Comparison of ENCODE assay signal across 9 cellular contexts in the genomic region with DNA sequence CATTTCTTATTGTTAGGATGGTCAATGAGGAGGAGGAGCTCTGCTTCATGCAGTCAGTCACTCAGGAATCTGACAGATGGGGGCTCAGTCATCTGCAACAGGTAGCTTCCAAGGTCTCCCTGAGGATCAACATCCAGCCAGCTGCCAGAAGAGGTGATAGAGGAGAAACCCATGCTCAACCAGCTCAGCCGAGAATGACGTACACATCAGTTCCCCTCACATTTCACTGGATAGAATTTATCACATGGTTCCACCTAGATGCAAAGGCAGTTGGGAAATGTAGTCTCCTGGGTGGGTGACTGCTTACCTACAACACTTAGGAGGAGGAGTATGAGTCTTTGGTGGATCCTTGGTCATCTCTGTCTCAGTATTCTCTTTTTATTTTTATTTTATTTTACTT.
DNase-seq lines count a peak whose midpoint lies in the region; ATAC-seq and TF ChIP-seq lines count a peak whose summit lies in the region.
"Had no signal": no experiment of that assay in that cellular context is flagged by ENCODE, and none has a peak within 500 bp of the region (broad histone marks: within the 10 kb centered on the region; RNA-seq: fewer than 3 reads in every experiment).

No MANE protein-coding gene starts in this region.

- TF ChIP-seq CTCF in brain microvascular endothelial cell (IDR thresholded peaks at IDR 0.05; ENCODE audit: low read depth, low read length, missing control alignments), result no peak
- no peak for TF ChIP-seq CTCF in osteoblast (IDR thresholded peaks at IDR 0.05; ENCODE audit: extremely low read depth, low read depth, low read length)

- H3K79me2 ChIP-seq in osteoblast (ENCODE audit: insufficient read depth, low read length), result no peaks in the 10 kb centered on the region

- H3K9me3 ChIP-seq in osteoblast (ENCODE audit: low read depth, low read length), result no peaks in the 10 kb centered on the region

- H3K4me1 ChIP-seq in osteoblast (ENCODE audit: insufficient read depth, low read length), result peaks cover 70% of the 10 kb centered on the region

- no peaks in the 10 kb centered on the region for H4K20me1 ChIP-seq in osteoblast (ENCODE audit: insufficient read depth, low read length)

- in situ Hi-C loops in brain microvascular endothelial cell (cut with HindIII; ENCODE audit: low pct_ligation_motif_present, low sequenced_read_pairs), result no loop called here

- H3K27ac ChIP-seq in brain microvascular endothelial cell (no peak overlapping the region), osteoblast (ENCODE audit: low read depth, low read length) (peak overlapping the region; percentile 94)

- H3K4me3 ChIP-seq in brain microvascular endothelial cell (ENCODE audit: low read depth, low read length) (no peak overlapping the region), osteoblast (ENCODE audit: insufficient read depth, low read length) (no peak overlapping the region)

- no peak overlapping the region for H2AFZ ChIP-seq in osteoblast (ENCODE audit: low read length)

- DNase-seq in left ventricle myocardium superior, result no peak
- no peak for DNase-seq in Right ventricle myocardium inferior (ENCODE audit: missing footprints)
- peak; percentile 87 to 95 for DNase-seq in NCI-H524 (lab: John Stamatoyannopoulos, UW)
- DNase-seq in brain microvascular endothelial cell, result peak; percentile 27
- DNase-seq in osteoblast (ENCODE audit: insufficient read length, low spot score, missing footprints), result no peak
- DNase-seq in left lobe of liver (ENCODE audit: low spot score), result no peak
- no peak for DNase-seq in cardiac septum (ENCODE audit: low spot score)
- DNase-seq: stimulated activated naive B cell treated with anti-CD40 and anti-IgM and Interleukin-4, amounts not matched to agents 10 μg/mL and 1 μg/mL and 100 μg/mL, for 72 hours had no signal

- H3K36me3 ChIP-seq in brain microvascular endothelial cell (replicated peaks), result no peaks in the 10 kb centered on the region
- H3K36me3 ChIP-seq in osteoblast (ENCODE audit: insufficient read depth, low read length), result no peaks in the 10 kb centered on the region

- intact Hi-C loops in left ventricle myocardium superior (cut with micrococcal nuclease) (no loop called here), Right ventricle myocardium inferior (cut with DNase I) (no loop called here), cardiac septum (cut with DNase I) (no loop called here)

- H3K27me3 ChIP-seq in brain microvascular endothelial cell (replicated peaks) (no peaks in the 10 kb centered on the region), osteoblast (ENCODE audit: insufficient read depth, low read length) (no peaks in the 10 kb centered on the region)

- ATAC-seq in left ventricle myocardium superior (peak; percentile 14), Right ventricle myocardium inferior (no peak), left lobe of liver (no peak), HG02870 (IDR thresholded peaks at IDR 0.05; ENCODE audit: unreplicated experiment) (no peak)

- no peak overlapping the region for H3K4me2 ChIP-seq in osteoblast (ENCODE audit: insufficient read depth, low read length)

Comparison
In these comparisons a context has a peak if more than half of its experiments do, and no peak if none do; other contexts are left out.
1. DNase-seq: peak in NCI-H524 (2 of 2) and brain microvascular endothelial cell (single experiment); none in left ventricle myocardium superior (single experiment), Right ventricle myocardium inferior (single experiment), osteoblast (single experiment), left lobe of liver (single experiment) and cardiac septum (single experiment).